In genomic region chr2:96407041-96407918, GRCh38 we compare ENCODE assay signal across 9 cellular contexts.
DNase-seq lines count a peak whose midpoint lies in the region; ATAC-seq, FAIRE-seq and TF ChIP-seq lines count a peak whose summit lies in the region.
"Had no signal": no experiment of that assay in that cellular context is flagged by ENCODE, and none has a peak within 500 bp of the region (broad histone marks: within the 10 kb centered on the region; RNA-seq: fewer than 3 reads in every experiment).

No MANE protein-coding gene starts in this region.

- no peaks in the 10 kb centered on the region for H3K9me1 ChIP-seq in endothelial cell of umbilical vein (replicated peaks; ENCODE audit: control insufficient read depth, extremely low read depth, insufficient read depth, low read length)

- H3K4me1 Mint-ChIP-seq in Calu3 (ENCODE audit: low read depth, unreplicated experiment), result peaks cover 50% of the 10 kb centered on the region

- no peak overlapping the region for H3K27ac ChIP-seq in endothelial cell of umbilical vein (ENCODE audit: insufficient read depth, low read depth, low read length)

- no peaks in the 10 kb centered on the region for H3K79me2 ChIP-seq in endothelial cell of umbilical vein (ENCODE audit: control insufficient read depth, insufficient read depth, low read length)

- H3K27me3 ChIP-seq in NT2/D1 (ENCODE audit: insufficient read depth, insufficient read length), result no peaks in the 10 kb centered on the region
- no peaks in the 10 kb centered on the region for H3K27me3 ChIP-seq in endothelial cell of umbilical vein (ENCODE audit: control insufficient read depth in 2 of 2, insufficient read depth in 2 of 2, low read length in 2 of 2)

- dilution Hi-C loops in endothelial cell of umbilical vein (cut with MboI; ENCODE audit: extremely low pct_ligation_motif_present, low sequenced_read_pairs), result no loop called here

- DNase-seq in Calu3 (peak; percentile 74), NT2/D1 (ENCODE audit: low read depth, low spot score) (peak; percentile 81), endothelial cell of umbilical vein (ENCODE audit: low read depth, low spot score) (peak; percentile 63), midbrain (lab: John Stamatoyannopoulos, UW) (peak; percentile 92)
- DNase-seq in activated CD8-positive, alpha-beta memory T cell treated with anti-CD3 and anti-CD28 coated beads, Interleukin-2, amount 50 U/mL, for 48 hours, result peak; percentile 82
- peak; percentile 30 for DNase-seq in stimulated activated CD8-positive, alpha-beta memory T cell treated with anti-CD3 and anti-CD28 coated beads, Interleukin-4, amount 100 ng/mL, for 24 hours (ENCODE audit: low read depth)

- TF ChIP-seq POLR2A in endothelial cell of umbilical vein (IDR thresholded peaks at IDR 0.05; ENCODE audit: low read depth, low read length), result no peak

- BruUV-seq in Calu3 (replicated peaks; lab: Mats Ljungman, UMichigan) (no TSS peak), endothelial cell of umbilical vein (replicated peaks; lab: Mats Ljungman, UMichigan) (no TSS peak)

- no peaks in the 10 kb centered on the region for H3K27me3 Mint-ChIP-seq in Calu3 (ENCODE audit: unreplicated experiment)

- intact Hi-C loops in Calu3 (cut with micrococcal nuclease; ENCODE audit: unreplicated experiment) (loop anchor here (1.0 to 5.0 kb wide), 3 partner anchors 64 to 102 kb away; no protein-coding TSS in a partner anchor), endothelial cell of umbilical vein (cut with micrococcal nuclease) (loop anchor here (1.0 kb wide), 2 partner anchors 102 to 147 kb away; no protein-coding TSS in a partner anchor)

- H3K36me3 ChIP-seq in NT2/D1 (ENCODE audit: insufficient read depth, insufficient read length, low read length), result no peaks in the 10 kb centered on the region
- no peaks in the 10 kb centered on the region for H3K36me3 ChIP-seq in endothelial cell of umbilical vein (ENCODE audit: control insufficient read depth in 2 of 2, extremely low read depth in 1 of 2, insufficient read depth in 2 of 2, low read length in 2 of 2)

- H3K9me3 ChIP-seq in NT2/D1 (ENCODE audit: insufficient read depth, low read length) (no peaks in the 10 kb centered on the region), endothelial cell of umbilical vein (replicated peaks; ENCODE audit: control insufficient read depth, insufficient read depth, low read length) (no peaks in the 10 kb centered on the region)

- POLR2A ChIA-PET in endothelial cell of umbilical vein (lab: Charles Lee), result no interaction called here

- H3K9ac ChIP-seq in NT2/D1 (ENCODE audit: insufficient read length, low read depth) (peak overlapping the region; percentile 43), endothelial cell of umbilical vein (replicated peaks; ENCODE audit: extremely low read depth, insufficient read depth, low read length) (no peak overlapping the region)

- H3K9me3 Mint-ChIP-seq in Calu3 (ENCODE audit: low read depth, unreplicated experiment), result no peaks in the 10 kb centered on the region

- ATAC-seq in HG02678 (IDR thresholded peaks at IDR 0.05; ENCODE audit: unreplicated experiment) (peak; percentile 52), GM21381 (IDR thresholded peaks at IDR 0.05; ENCODE audit: unreplicated experiment) (no peak)

- TF ChIP-seq CTCF in Calu3 (IDR thresholded peaks at IDR 0.05; ENCODE audit: unreplicated experiment) (peak; percentile 76), endothelial cell of umbilical vein (IDR thresholded peaks at IDR 0.05; ENCODE audit: extremely low read depth in 1 of 2, insufficient read depth in 1 of 2, low read depth in 1 of 2, low read length in 2 of 2) (peak; percentile 74 to 86)

- H3K4me1 ChIP-seq in NT2/D1 (ENCODE audit: insufficient read depth, insufficient read length) (peaks cover 14% of the 10 kb centered on the region), endothelial cell of umbilical vein (ENCODE audit: control insufficient read depth, extremely low read depth, insufficient read depth, low read length) (no peaks in the 10 kb centered on the region)

- H3K36me3 Mint-ChIP-seq in Calu3 (ENCODE audit: insufficient read depth, unreplicated experiment), result peaks cover 33% of the 10 kb centered on the region

- H4K20me1 ChIP-seq in endothelial cell of umbilical vein (replicated peaks; ENCODE audit: control insufficient read depth, extremely low read depth, insufficient read depth, low read length), result no peaks in the 10 kb centered on the region

- CTCF ChIA-PET in Calu3 (lab: Charles Lee), result interaction anchor here (1.1 to 4.8 kb wide), 3 partner anchors 20 to 147 kb away, joined by 3 to 101 read pairs (median 12); partner anchors contain the start of gene NEURL3
- CTCF ChIA-PET in endothelial cell of umbilical vein (lab: Charles Lee), result interaction anchor here (0.5 to 13.9 kb wide), 44 partner anchors 12 to 705 kb away, joined by 3 to 451 read pairs (median 4); partner anchors contain the start of genes ASTL, ITPRIPL1, NCAPH and NEURL3

- H3K4me2 ChIP-seq in endothelial cell of umbilical vein (ENCODE audit: insufficient read depth, low read length), result no peak overlapping the region

- peak overlapping the region; percentile 79 for H3K27ac Mint-ChIP-seq in Calu3 (ENCODE audit: unreplicated experiment)

- H3K4me3 Mint-ChIP-seq in Calu3 (ENCODE audit: low read depth, unreplicated experiment), result no peak overlapping the region

- H2AFZ ChIP-seq in endothelial cell of umbilical vein (ENCODE audit: low read depth, low read length), result no peak overlapping the region

- FAIRE-seq in endothelial cell of umbilical vein (lab: Jason Lieb, UNC), result peak; percentile 86
- FAIRE-seq: endometrium had no signal

- H3K4me3 ChIP-seq in NT2/D1 (ENCODE audit: insufficient read length, low read depth), result no peak overlapping the region
- no peak overlapping the region for H3K4me3 ChIP-seq in endothelial cell of umbilical vein (replicated peaks in 1 of 3; ENCODE audit: insufficient read depth in 1 of 3, low read depth in 1 of 3, low read length in 3 of 3)

TF ChIP-seq in endothelial cell of umbilical vein, 7 proteins besides CTCF, POLR2A, EP300 and RAD21:
- no peak for TF ChIP-seq POLR2AphosphoS5 (IDR thresholded peaks at IDR 0.05; ENCODE audit: insufficient read depth, low read depth, low read length)
- TF ChIP-seq, protein P1, sequence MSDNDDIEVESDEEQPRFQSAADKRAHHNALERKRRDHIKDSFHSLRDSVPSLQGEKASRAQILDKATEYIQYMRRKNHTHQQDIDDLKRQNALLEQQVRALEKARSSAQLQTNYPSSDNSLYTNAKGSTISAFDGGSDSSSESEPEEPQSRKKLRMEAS (IDR thresholded peaks at IDR 0.05; ENCODE audit: insufficient read depth, insufficient read length), result no peak
- no peak for TF ChIP-seq EZH2 (IDR thresholded peaks at IDR 0.05; ENCODE audit: borderline replicate concordance, low read depth, low read length, severe bottlenecking)
- no peak for TF ChIP-seq GATA2 (IDR thresholded peaks at IDR 0.05; ENCODE audit: insufficient read depth, insufficient read length, low read depth, low read length)
- no peak for TF ChIP-seq MYC (IDR thresholded peaks at IDR 0.05; ENCODE audit: low read depth, low read length)
- TF ChIP-seq JUN (IDR thresholded peaks at IDR 0.05; ENCODE audit: borderline replicate concordance, insufficient read depth, insufficient read length, low read depth), result no peak
- no peak for TF ChIP-seq FOS (IDR thresholded peaks at IDR 0.05; ENCODE audit: borderline replicate concordance, insufficient read depth, low read length)

Comparison
In these comparisons a context has a peak if more than half of its experiments do, and no peak if none do; other contexts are left out.
1. DNase-seq: peak in every context shown above with its lines; median percentile 92 in midbrain; 82 in activated CD8-positive, alpha-beta memory T cell treated with anti-CD3 and anti-CD28 coated beads, Interleukin-2, amount 50 U/mL, for 48 hours; 81 in NT2/D1; 74 in Calu3; 63 in endothelial cell of umbilical vein; 30 in stimulated activated CD8-positive, alpha-beta memory T cell treated with anti-CD3 and anti-CD28 coated beads, Interleukin-4, amount 100 ng/mL, for 24 hours.